ENCODE assay signal across 9 cellular contexts in the genomic region with DNA sequence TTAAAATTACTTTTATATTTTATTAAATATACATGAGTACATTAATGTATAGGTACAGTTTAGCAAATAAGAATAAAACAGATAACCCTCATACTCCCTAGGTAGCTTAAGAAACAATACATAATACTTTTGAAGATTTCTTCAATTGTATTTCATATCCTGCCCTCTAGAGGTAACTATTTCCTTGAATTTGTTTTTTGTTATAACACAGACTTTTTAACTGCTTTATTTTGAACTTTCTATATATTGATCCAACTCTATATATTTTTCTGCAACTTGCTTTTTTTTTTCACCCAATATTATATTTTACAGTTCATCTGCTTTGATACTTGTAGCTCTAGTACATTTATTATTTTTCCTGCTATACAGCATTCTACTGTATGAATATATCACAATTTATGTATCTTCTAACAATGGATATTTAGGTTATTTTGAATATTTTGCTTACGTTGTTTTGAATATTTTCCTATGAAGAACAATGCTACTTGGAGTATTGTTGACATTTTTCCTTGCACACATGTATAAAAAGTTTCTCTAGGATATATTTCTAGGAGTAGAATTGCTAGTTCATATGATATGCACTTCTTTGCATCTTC.
DNase-seq lines count a peak whose midpoint lies in the region; ATAC-seq and TF ChIP-seq lines count a peak whose summit lies in the region.
"Had no signal": no experiment of that assay in that cellular context is flagged by ENCODE, and none has a peak within 500 bp of the region (broad histone marks: within the 10 kb centered on the region; RNA-seq: fewer than 3 reads in every experiment).

No MANE protein-coding gene starts in this region.

- H3K36me3 Mint-ChIP-seq in CD14-positive monocyte, result no peaks in the 10 kb centered on the region

- peaks cover 0 to 5% (median 2%) of the 10 kb centered on the region in 7 donors for H3K9me3 Mint-ChIP-seq in CD14-positive monocyte

- H3K4me3 ChIP-seq in left ventricle myocardium inferior, result no peak overlapping the region
- H3K4me3 ChIP-seq: SJCRH30 had no signal

- ATAC-seq in left cardiac atrium, result no peak
- no peak for ATAC-seq in GM21825 (IDR thresholded peaks at IDR 0.05; ENCODE audit: unreplicated experiment)

- no peaks in the 10 kb centered on the region for H3K4me1 Mint-ChIP-seq in CD14-positive monocyte

- H3K27me3 Mint-ChIP-seq in CD14-positive monocyte (ENCODE audit: low read depth in 3 of 3), result peaks cover 0 to 1% (median 0%) of the 10 kb centered on the region in 3 donors

- intact Hi-C loops in left ventricle myocardium inferior (cut with micrococcal nuclease), result no loop called here
- intact Hi-C loops in left cardiac atrium (cut with DNase I), result loop anchor here in 1 of 2 donors (5.0 kb wide), 2 partner anchors 105 to 375 kb away; no protein-coding TSS in a partner anchor
- intact Hi-C loops in CD14-positive monocyte (cut with micrococcal nuclease), result no loop called here

- no peaks in the 10 kb centered on the region for H3K4me1 ChIP-seq in left ventricle myocardium inferior
- H3K4me1 ChIP-seq: SJCRH30 had no signal

- no peak for DNase-seq in left ventricle myocardium inferior
- DNase-seq in left cardiac atrium, result no peak
- peak; percentile 1 for DNase-seq in NCI-H524 treated with DMSO at 0.1 percent for 48 hours (lab: John Stamatoyannopoulos, UW)
- peak; percentile 38 for DNase-seq in fibroblast of peridontal ligament (ENCODE audit: extremely low read depth)
- no peak for DNase-seq in CD14-positive monocyte (ENCODE audit: low spot score)
- DNase-seq in caudate nucleus (lab: John Stamatoyannopoulos, UW), result no peak
- no peak for DNase-seq in activated CD8-positive, alpha-beta memory T cell treated with anti-CD3 and anti-CD28 coated beads, Interleukin-2, amount 50 U/mL, for 4 hours
- DNase-seq: SJCRH30 had no signal

- no peaks in the 10 kb centered on the region for H3K36me3 ChIP-seq in left ventricle myocardium inferior
- H3K36me3 ChIP-seq: SJCRH30 had no signal

- H3K27me3 ChIP-seq in left ventricle myocardium inferior (ENCODE audit: low read depth), result no peaks in the 10 kb centered on the region
- H3K27me3 ChIP-seq: SJCRH30 had no signal

- H3K4me3 Mint-ChIP-seq in CD14-positive monocyte, result no peak overlapping the region

- H3K27ac ChIP-seq in left ventricle myocardium inferior (replicated peaks), result no peak overlapping the region
- H3K27ac ChIP-seq in caudate nucleus (ENCODE audit: low read depth, low read length), result no peak overlapping the region
- H3K27ac ChIP-seq: SJCRH30 had no signal

- TF ChIP-seq CTCF in left ventricle myocardium inferior (IDR thresholded peaks at IDR 0.05; ENCODE audit: borderline replicate concordance), result peak; percentile 55
- no peak for TF ChIP-seq CTCF in CD14-positive monocyte (IDR thresholded peaks at IDR 0.05)

- peaks cover 7% of the 10 kb centered on the region for H3K9me3 ChIP-seq in left ventricle myocardium inferior (replicated peaks)
- H3K9me3 ChIP-seq: SJCRH30 had no signal

- no peak overlapping the region for H3K27ac Mint-ChIP-seq in CD14-positive monocyte

Comparison
In these comparisons a context has a peak if more than half of its experiments do, and no peak if none do; other contexts are left out.
1. DNase-seq: peak in NCI-H524 treated with DMSO at 0.1 percent for 48 hours (single experiment) and fibroblast of peridontal ligament (single experiment); none in left ventricle myocardium inferior (single experiment), left cardiac atrium (single experiment), CD14-positive monocyte (single experiment), caudate nucleus (0 of 61) and activated CD8-positive, alpha-beta memory T cell treated with anti-CD3 and anti-CD28 coated beads, Interleukin-2, amount 50 U/mL, for 4 hours (single experiment).